ENCODE assay signal across 11 cellular contexts in the genomic region with DNA sequence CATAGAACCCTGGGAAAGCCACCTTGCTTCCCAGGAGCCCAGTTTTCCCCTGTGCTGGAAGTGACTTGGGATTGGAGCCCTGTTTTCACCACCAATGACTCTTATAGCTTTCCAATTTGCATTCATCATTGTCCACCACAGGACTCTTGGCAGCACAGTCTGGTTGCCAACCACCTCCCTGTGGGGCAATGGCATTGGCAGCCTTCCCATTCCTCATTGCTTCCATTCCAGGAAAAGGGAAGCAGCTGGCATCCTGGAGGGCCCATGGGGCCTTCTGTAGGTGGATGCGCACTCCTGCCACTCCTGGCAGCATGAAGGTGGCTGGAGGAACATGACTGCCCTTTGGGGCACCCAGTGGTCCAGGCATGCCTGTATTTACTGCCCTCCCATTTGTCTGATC. TPM values are rescaled to one million over a fixed set of nuclear protein-coding genes. Genes with fewer than 3 reads are reported as not detected.
A peak's percentile ranks its signal among the peaks of the same experiment; 100 is the strongest.
DNase-seq lines count a peak whose midpoint lies in the region; ATAC-seq and TF ChIP-seq lines count a peak whose summit lies in the region.
"Had no signal": no experiment of that assay in that cellular context is flagged by ENCODE, and none has a peak within 500 bp of the region (broad histone marks: within the 10 kb centered on the region; RNA-seq: fewer than 3 reads in every experiment).

No MANE protein-coding gene starts in this region.

- H3K27me3 ChIP-seq in heart left ventricle (no peaks in the 10 kb centered on the region), thoracic aorta (replicated peaks; ENCODE audit: insufficient read depth) (no peaks in the 10 kb centered on the region), upper lobe of left lung (no peaks in the 10 kb centered on the region)

- TF ChIP-seq CTCF in heart left ventricle (IDR thresholded peaks at IDR 0.05): no peak
- no peak for TF ChIP-seq CTCF in thoracic aorta (IDR thresholded peaks at IDR 0.05)
- no peak for TF ChIP-seq CTCF in upper lobe of left lung (IDR thresholded peaks at IDR 0.05)

- DNase-seq in HT1080 (ENCODE audit: low read depth) (peak; percentile 70), heart left ventricle (peak in 2 of 5 donors; percentile 63 to 67), thoracic aorta (ENCODE audit: low spot score) (peak; percentile 52), upper lobe of left lung (no peak), DMS53 (lab: John Stamatoyannopoulos, UW) (no peak), NOMO-1 treated with DMSO at 0.1 percent for 48 hours (lab: John Stamatoyannopoulos, UW; ENCODE audit: unreplicated experiment) (no peak)
- DNase-seq: activated naive CD4-positive, alpha-beta T cell treated with anti-CD3 and anti-CD28 coated beads, Interleukin-2, amount 10 ng/mL, durations not matched to agents 7 days and 5 days; NCI-H82 had no signal

- no peak overlapping the region for H3K4me3 ChIP-seq in heart left ventricle
- no peak overlapping the region for H3K4me3 ChIP-seq in thoracic aorta
- H3K4me3 ChIP-seq in upper lobe of left lung: no peak overlapping the region

- ATAC-seq in SK-N-SH treated with all-trans-retinoic acid at 6 μM for 48 hours (peak; percentile 69), heart left ventricle (peak; percentile 46 to 59 (median 58)), thoracic aorta (ENCODE audit: insufficient number of reproducible peaks, low FRiP score, low read depth) (peak; percentile 53), upper lobe of left lung (ENCODE audit: low FRiP score in 2 of 2) (no peak), GM19397 (IDR thresholded peaks at IDR 0.05; ENCODE audit: unreplicated experiment) (no peak)

- TF ChIP-seq POLR2A in heart left ventricle (IDR thresholded peaks at IDR 0.05) (no peak), upper lobe of left lung (IDR thresholded peaks at IDR 0.05) (no peak)

- H3K27ac ChIP-seq in heart left ventricle (peak overlapping the region; percentile 26 to 86 (median 51)), thoracic aorta (peak overlapping the region; percentile 96 to 99), upper lobe of left lung (peak overlapping the region in 2 of 4 donors; percentile 4 to 27)
- H3K27ac ChIP-seq: parathyroid adenoma had no signal

- no peak for TF ChIP-seq EP300 in upper lobe of left lung (IDR thresholded peaks at IDR 0.05)

- no peaks in the 10 kb centered on the region for H3K9me3 ChIP-seq in heart left ventricle
- no peaks in the 10 kb centered on the region for H3K9me3 ChIP-seq in thoracic aorta
- H3K9me3 ChIP-seq in upper lobe of left lung: no peaks in the 10 kb centered on the region

- intact Hi-C loops in heart left ventricle (cut with DNase I): loop anchor here in 1 of 10 donors (2.0 kb wide), 2 partner anchors 32 to 40 kb away; no protein-coding TSS in a partner anchor

- H3K4me1 ChIP-seq in heart left ventricle: peaks cover 0 to 43% (median 21%) of the 10 kb centered on the region in 12 donors
- peaks cover 48 to 81% of the 10 kb centered on the region in 2 donors for H3K4me1 ChIP-seq in thoracic aorta (ENCODE audit: control insufficient read depth in 1 of 2, low read depth in 2 of 2)
- H3K4me1 ChIP-seq in upper lobe of left lung: peaks cover 4 to 10% (median 9%) of the 10 kb centered on the region in 4 donors
- H3K4me1 ChIP-seq: parathyroid adenoma had no signal

- H3K36me3 ChIP-seq in heart left ventricle (peaks cover 0 to 15% (median 0%) of the 10 kb centered on the region in 9 donors), thoracic aorta (peaks cover 21% of the 10 kb centered on the region), upper lobe of left lung (no peaks in the 10 kb centered on the region)

- 80 to 89% (median 86%) methylated on average over 1 of the region's 1 CpG for WGBS in heart left ventricle, 4 donors
- WGBS in upper lobe of left lung, 2 donors: 71 to 100% methylated on average over 1 of the region's 1 CpG

TF ChIP-seq in SK-N-SH treated with all-trans-retinoic acid at 6 μM for 48 hours, 23 proteins besides CTCF, POLR2A, EP300 and RAD21:
- no peak for TF ChIP-seq BACH2 (CRISPR knock-in tag; IDR thresholded peaks at IDR 0.05; ENCODE audit: borderline replicate concordance)
- no peak for TF ChIP-seq TOX (CRISPR knock-in tag; IDR thresholded peaks at IDR 0.05; ENCODE audit: borderline replicate concordance)
- TF ChIP-seq ZFP3 (CRISPR knock-in tag; IDR thresholded peaks at IDR 0.05): no peak
- TF ChIP-seq GLIS3 (CRISPR knock-in tag; IDR thresholded peaks at IDR 0.05): no peak
- no peak for TF ChIP-seq ZNF8 (CRISPR knock-in tag; IDR thresholded peaks at IDR 0.05)
- TF ChIP-seq CSDC2 (CRISPR knock-in tag; IDR thresholded peaks at IDR 0.05): no peak
- TF ChIP-seq ZNF70 (CRISPR knock-in tag; IDR thresholded peaks at IDR 0.05): no peak
- no peak for TF ChIP-seq RARB (CRISPR knock-in tag; IDR thresholded peaks at IDR 0.05)
- TF ChIP-seq, protein P1, sequence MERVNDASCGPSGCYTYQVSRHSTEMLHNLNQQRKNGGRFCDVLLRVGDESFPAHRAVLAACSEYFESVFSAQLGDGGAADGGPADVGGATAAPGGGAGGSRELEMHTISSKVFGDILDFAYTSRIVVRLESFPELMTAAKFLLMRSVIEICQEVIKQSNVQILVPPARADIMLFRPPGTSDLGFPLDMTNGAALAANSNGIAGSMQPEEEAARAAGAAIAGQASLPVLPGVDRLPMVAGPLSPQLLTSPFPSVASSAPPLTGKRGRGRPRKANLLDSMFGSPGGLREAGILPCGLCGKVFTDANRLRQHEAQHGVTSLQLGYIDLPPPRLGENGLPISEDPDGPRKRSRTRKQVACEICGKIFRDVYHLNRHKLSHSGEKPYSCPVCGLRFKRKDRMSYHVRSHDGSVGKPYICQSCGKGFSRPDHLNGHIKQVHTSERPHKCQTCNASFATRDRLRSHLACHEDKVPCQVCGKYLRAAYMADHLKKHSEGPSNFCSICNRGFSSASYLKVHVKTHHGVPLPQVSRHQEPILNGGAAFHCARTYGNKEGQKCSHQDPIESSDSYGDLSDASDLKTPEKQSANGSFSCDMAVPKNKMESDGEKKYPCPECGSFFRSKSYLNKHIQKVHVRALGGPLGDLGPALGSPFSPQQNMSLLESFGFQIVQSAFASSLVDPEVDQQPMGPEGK (CRISPR knock-in tag; IDR thresholded peaks at IDR 0.05; ENCODE audit: borderline replicate concordance): no peak
- TF ChIP-seq, protein P2, sequence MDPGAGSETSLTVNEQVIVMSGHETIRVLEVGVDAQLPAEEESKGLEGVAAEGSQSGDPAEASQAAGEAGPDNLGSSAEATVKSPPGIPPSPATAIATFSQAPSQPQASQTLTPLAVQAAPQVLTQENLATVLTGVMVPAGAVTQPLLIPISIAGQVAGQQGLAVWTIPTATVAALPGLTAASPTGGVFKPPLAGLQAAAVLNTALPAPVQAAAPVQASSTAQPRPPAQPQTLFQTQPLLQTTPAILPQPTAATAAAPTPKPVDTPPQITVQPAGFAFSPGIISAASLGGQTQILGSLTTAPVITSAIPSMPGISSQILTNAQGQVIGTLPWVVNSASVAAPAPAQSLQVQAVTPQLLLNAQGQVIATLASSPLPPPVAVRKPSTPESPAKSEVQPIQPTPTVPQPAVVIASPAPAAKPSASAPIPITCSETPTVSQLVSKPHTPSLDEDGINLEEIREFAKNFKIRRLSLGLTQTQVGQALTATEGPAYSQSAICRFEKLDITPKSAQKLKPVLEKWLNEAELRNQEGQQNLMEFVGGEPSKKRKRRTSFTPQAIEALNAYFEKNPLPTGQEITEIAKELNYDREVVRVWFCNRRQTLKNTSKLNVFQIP (CRISPR knock-in tag; IDR thresholded peaks at IDR 0.05; ENCODE audit: borderline replicate concordance, low read depth): no peak
- no peak for TF ChIP-seq ARNTL (CRISPR knock-in tag; IDR thresholded peaks at IDR 0.05; ENCODE audit: borderline replicate concordance, low read depth)
- TF ChIP-seq ZFP30 (CRISPR knock-in tag; IDR thresholded peaks at IDR 0.05): no peak
- no peak for TF ChIP-seq PPARA (CRISPR knock-in tag; IDR thresholded peaks at IDR 0.05; ENCODE audit: borderline replicate concordance)
- TF ChIP-seq, protein P3, sequence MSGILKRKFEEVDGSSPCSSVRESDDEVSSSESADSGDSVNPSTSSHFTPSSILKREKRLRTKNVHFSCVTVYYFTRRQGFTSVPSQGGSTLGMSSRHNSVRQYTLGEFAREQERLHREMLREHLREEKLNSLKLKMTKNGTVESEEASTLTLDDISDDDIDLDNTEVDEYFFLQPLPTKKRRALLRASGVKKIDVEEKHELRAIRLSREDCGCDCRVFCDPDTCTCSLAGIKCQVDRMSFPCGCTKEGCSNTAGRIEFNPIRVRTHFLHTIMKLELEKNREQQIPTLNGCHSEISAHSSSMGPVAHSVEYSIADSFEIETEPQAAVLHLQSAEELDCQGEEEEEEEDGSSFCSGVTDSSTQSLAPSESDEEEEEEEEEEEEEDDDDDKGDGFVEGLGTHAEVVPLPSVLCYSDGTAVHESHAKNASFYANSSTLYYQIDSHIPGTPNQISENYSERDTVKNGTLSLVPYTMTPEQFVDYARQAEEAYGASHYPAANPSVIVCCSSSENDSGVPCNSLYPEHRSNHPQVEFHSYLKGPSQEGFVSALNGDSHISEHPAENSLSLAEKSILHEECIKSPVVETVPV (CRISPR knock-in tag; IDR thresholded peaks at IDR 0.05): no peak
- TF ChIP-seq ZC3H10 (CRISPR knock-in tag; IDR thresholded peaks at IDR 0.05): no peak
- no peak for TF ChIP-seq TCF4 (CRISPR knock-in tag; IDR thresholded peaks at IDR 0.05; ENCODE audit: borderline replicate concordance)
- TF ChIP-seq OSR1 (CRISPR knock-in tag; IDR thresholded peaks at IDR 0.05): no peak
- TF ChIP-seq SNAI2 (CRISPR knock-in tag; IDR thresholded peaks at IDR 0.05): no peak
- TF ChIP-seq ZNF565 (CRISPR knock-in tag; conservative IDR thresholded peaks at IDR 0.05; ENCODE audit: low read depth): no peak
- no peak for TF ChIP-seq ISL1 (CRISPR knock-in tag; IDR thresholded peaks at IDR 0.05)

RNA-seq across cellular contexts. Expression of a gene that starts 57.7 kb away (rescaled TPM):
- total RNA-seq in HT1080 (2014; rRNA removed; shearing (Covaris generic)): 28.0 and 44.1 TPM in 2 replicates
- polyA plus RNA-seq in HT1080 (2015; cell fraction: cytosol; rRNA removed): 19.1 and 22.8 TPM in 2 replicates
- polyA plus RNA-seq in HT1080 (2015; cell fraction: nucleus; rRNA removed): 20.0 and 21.1 TPM in 2 replicates
- total RNA-seq in heart left ventricle (10 to 100 TPM; 30.2 to 94.0 (median 61.2) TPM), thoracic aorta (10 to 100 TPM; 31.1 to 56.2 TPM), upper lobe of left lung (10 to 100 TPM; 16.0 to 58.8 (median 36.9) TPM)
- 10 to 100 TPM in 1 of 2 donors, 1 to 10 TPM in 1; 9.3 to 52.7 TPM for polyA plus RNA-seq in heart left ventricle

Comparison
In these comparisons a context has a peak if more than half of its experiments do, and no peak if none do; other contexts are left out.
1. DNase-seq: peak in HT1080 (single experiment) and thoracic aorta (single experiment); none in upper lobe of left lung (0 of 2), DMS53 (single experiment) and NOMO-1 treated with DMSO at 0.1 percent for 48 hours (single experiment).
2. ATAC-seq: peak in SK-N-SH treated with all-trans-retinoic acid at 6 μM for 48 hours (single experiment), heart left ventricle (4 of 4) and thoracic aorta (single experiment); none in upper lobe of left lung (0 of 2) and GM19397 (single experiment).